In genomic region chr1:32900371-32900955, GRCh38 we compare ENCODE assay signal across 8 cellular contexts. TPM values are rescaled to one million over a fixed set of nuclear protein-coding genes. Genes with fewer than 3 reads are reported as not detected.
A peak's percentile ranks its signal among the peaks of the same experiment; 100 is the strongest.
DNase-seq lines count a peak whose midpoint lies in the region; ATAC-seq and TF ChIP-seq lines count a peak whose summit lies in the region.

No MANE protein-coding gene starts in this region.

- H3K27ac ChIP-seq in duodenal mucosa (ENCODE audit: low read depth, low read length) (peak overlapping the region; percentile 30), adrenal gland (no peak overlapping the region)

- H3K27me3 Mint-ChIP-seq in stimulated activated naive CD8-positive, alpha-beta T cell treated with anti-CD3 and anti-CD28 coated beads, Interleukin-15, Interleukin-2, amounts not matched to agents 100 ng/mL and 50 ng/mL, for 24 hours, result peaks cover 56% of the 10 kb centered on the region

- H3K9me3 Mint-ChIP-seq in stimulated activated naive CD8-positive, alpha-beta T cell treated with anti-CD3 and anti-CD28 coated beads, Interleukin-15, Interleukin-2, amounts not matched to agents 100 ng/mL and 50 ng/mL, for 24 hours, result no peaks in the 10 kb centered on the region

- no peak for DNase-seq in stimulated activated naive CD8-positive, alpha-beta T cell treated with anti-CD3 and anti-CD28 coated beads, Interleukin-15, Interleukin-2, amounts not matched to agents 100 U/mL and 50 U/mL, for 24 hours
- DNase-seq in adrenal gland, result no peak
- DNase-seq in activated CD8-positive, alpha-beta memory T cell treated with anti-CD3 and anti-CD28 coated beads, Interleukin-2, amount 50 U/mL, for 4 hours, result no peak
- no peak for DNase-seq in DMS79 treated with DMSO at 0.1 percent for 48 hours (lab: John Stamatoyannopoulos, UW)
- DNase-seq in dedifferentiated amniotic fluid mesenchymal stem cell (ENCODE audit: extremely low spot score), result no peak

- H3K27me3 ChIP-seq in duodenal mucosa (ENCODE audit: control insufficient read depth in 1 of 2, insufficient read depth in 2 of 2, low read length in 2 of 2), result no peaks in the 10 kb centered on the region
- no peaks in the 10 kb centered on the region for H3K27me3 ChIP-seq in mucosa of stomach (ENCODE audit: control insufficient read depth, insufficient read depth, low read length)
- H3K27me3 ChIP-seq in adrenal gland, result no peaks in the 10 kb centered on the region

- TF ChIP-seq CTCF in adrenal gland (IDR thresholded peaks at IDR 0.05), result no peak

- WGBS in adrenal gland, 4 donors, result 29 to 47% (median 31%) methylated on average over 13 to 22 of the region's 22 CpGs

- ATAC-seq in stimulated activated naive CD8-positive, alpha-beta T cell treated with anti-CD3 and anti-CD28 coated beads, Interleukin-15, Interleukin-2, amounts not matched to agents 100 U/mL and 50 U/mL, for 24 hours, result no peak

- no peaks in the 10 kb centered on the region for H3K36me3 Mint-ChIP-seq in stimulated activated naive CD8-positive, alpha-beta T cell treated with anti-CD3 and anti-CD28 coated beads, Interleukin-15, Interleukin-2, amounts not matched to agents 100 ng/mL and 50 ng/mL, for 24 hours (ENCODE audit: low read depth)

- H3K36me3 ChIP-seq in duodenal mucosa (ENCODE audit: control insufficient read depth in 1 of 2, insufficient read depth in 2 of 2, low read length in 2 of 2) (peaks cover 11 to 30% of the 10 kb centered on the region in 2 donors), mucosa of stomach (ENCODE audit: control insufficient read depth, insufficient read depth, low read length) (no peaks in the 10 kb centered on the region), adrenal gland (replicated peaks in 1 of 2) (no peaks in the 10 kb centered on the region)

- TF ChIP-seq POLR2A in adrenal gland (IDR thresholded peaks at IDR 0.05), result no peak

- H3K4me1 ChIP-seq in duodenal mucosa (ENCODE audit: control insufficient read depth in 1 of 2, insufficient read depth in 2 of 2, low read length in 2 of 2), result peaks cover 9 to 22% of the 10 kb centered on the region in 2 donors
- peaks cover 41% of the 10 kb centered on the region for H3K4me1 ChIP-seq in mucosa of stomach (ENCODE audit: control insufficient read depth, insufficient read depth, low read length)
- peaks cover 4 to 11% of the 10 kb centered on the region in 2 donors for H3K4me1 ChIP-seq in adrenal gland (replicated peaks in 1 of 2)

- intact Hi-C loops in adrenal gland (cut with DNase I), result no loop called here

- H3K4me3 ChIP-seq in duodenal mucosa (ENCODE audit: low read depth in 1 of 2, low read length in 2 of 2), result peak overlapping the region; percentile 84 to 85
- H3K4me3 ChIP-seq in mucosa of stomach (ENCODE audit: low read length), result peak overlapping the region; percentile 95
- peak overlapping the region in 2 of 4 donors; percentile 38 to 90 for H3K4me3 ChIP-seq in adrenal gland

- peak overlapping the region; percentile 63 for H3K4me3 Mint-ChIP-seq in stimulated activated naive CD8-positive, alpha-beta T cell treated with anti-CD3 and anti-CD28 coated beads, Interleukin-15, Interleukin-2, amounts not matched to agents 100 ng/mL and 50 ng/mL, for 24 hours

- H3K9ac ChIP-seq in duodenal mucosa (ENCODE audit: low read depth in 1 of 2, low read length in 2 of 2) (peak overlapping the region; percentile 90 to 95), mucosa of stomach (ENCODE audit: low read length) (peak overlapping the region; percentile 94)

- H3K4me1 Mint-ChIP-seq in stimulated activated naive CD8-positive, alpha-beta T cell treated with anti-CD3 and anti-CD28 coated beads, Interleukin-15, Interleukin-2, amounts not matched to agents 100 ng/mL and 50 ng/mL, for 24 hours (ENCODE audit: low read depth), result peaks cover 8% of the 10 kb centered on the region

- H3K27ac Mint-ChIP-seq in stimulated activated naive CD8-positive, alpha-beta T cell treated with anti-CD3 and anti-CD28 coated beads, Interleukin-15, Interleukin-2, amounts not matched to agents 100 ng/mL and 50 ng/mL, for 24 hours, result no peak overlapping the region

- no peaks in the 10 kb centered on the region for H3K9me3 ChIP-seq in duodenal mucosa (ENCODE audit: control insufficient read depth in 1 of 2, low read length in 2 of 2)
- H3K9me3 ChIP-seq in mucosa of stomach (ENCODE audit: control insufficient read depth, low read length), result no peaks in the 10 kb centered on the region
- no peaks in the 10 kb centered on the region for H3K9me3 ChIP-seq in adrenal gland (replicated peaks in 1 of 3)

RNA-seq across cellular contexts. Expression of gene TMEM54, which starts 0.7 kb away (rescaled TPM):
- total RNA-seq in adrenal gland, result 100 to 1,000 TPM in 1 of 8 donors, 10 to 100 TPM in 7; 16.3 to 123 (median 22.7) TPM
- 10 to 100 TPM in 2 of 3 donors, 1 to 10 TPM in 1; 4.1 to 23.2 (median 19.2) TPM for polyA plus RNA-seq in adrenal gland

RNA-seq across cellular contexts. Expression of gene HPCA, which starts 14.2 kb away (rescaled TPM):
- under 1 TPM in 2 of 8 donors, not detected in 6; 0.28 to 0.70 TPM for total RNA-seq in adrenal gland
- 1 to 10 TPM in 1 of 3 donors, under 1 TPM in 2; 0.54 to 3.1 (median 0.70) TPM for polyA plus RNA-seq in adrenal gland

RNA-seq across cellular contexts. Expression of gene FNDC5, which starts 29.8 kb away (rescaled TPM):
- 10 to 100 TPM; 12.6 to 72.0 (median 45.6) TPM for total RNA-seq in adrenal gland
- polyA plus RNA-seq in adrenal gland, result 10 to 100 TPM; 15.8 to 67.3 (median 34.8) TPM
